8 cellular contexts compared by ENCODE assay signal in the genomic region with DNA sequence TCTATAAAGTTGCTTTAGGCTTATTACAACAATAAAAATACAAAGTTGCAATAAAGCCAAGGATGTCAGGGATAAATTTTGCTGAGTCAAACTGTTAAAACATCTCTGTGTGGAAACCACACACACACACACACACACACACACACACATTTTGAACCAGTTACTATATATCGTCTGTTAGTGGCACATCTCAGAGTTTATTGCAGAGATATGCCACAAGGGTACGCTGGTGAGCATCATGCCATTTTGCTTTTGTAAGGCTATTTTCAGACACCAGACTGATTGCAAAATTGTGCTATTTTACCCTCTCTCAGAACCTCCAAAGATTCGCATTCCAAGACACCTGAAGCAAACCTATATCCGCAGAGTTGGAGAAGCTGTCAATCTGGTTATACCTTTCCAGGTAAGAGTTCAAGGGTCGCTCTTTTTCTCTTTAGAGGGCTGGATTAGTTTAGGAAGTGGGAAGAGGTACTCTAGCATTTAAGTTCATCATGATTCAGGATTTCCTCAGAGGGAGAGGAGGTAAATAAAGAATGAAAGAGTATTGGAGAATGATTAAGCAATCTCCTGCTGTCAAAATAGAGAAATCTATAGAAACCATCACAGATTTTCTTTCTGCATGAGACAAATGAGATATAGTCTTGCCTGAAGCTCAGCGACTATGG. TPM values are rescaled to one million over a fixed set of nuclear protein-coding genes. Genes with fewer than 3 reads are reported as not detected.
A peak's percentile ranks its signal among the peaks of the same experiment; 100 is the strongest.
DNase-seq lines count a peak whose midpoint lies in the region; ATAC-seq, FAIRE-seq and TF ChIP-seq lines count a peak whose summit lies in the region.

No MANE protein-coding gene starts in this region.

- H3K4me1 ChIP-seq in NT2/D1 (ENCODE audit: insufficient read depth, insufficient read length) (peaks cover 2% of the 10 kb centered on the region), astrocyte (ENCODE audit: insufficient read depth, low read length) (no peaks in the 10 kb centered on the region), stomach (peaks cover 0 to 18% (median 0%) of the 10 kb centered on the region in 4 donors)

- H3K4me2 ChIP-seq in astrocyte (ENCODE audit: low read length) = no peak overlapping the region

- no peak overlapping the region for H3K9ac ChIP-seq in NT2/D1 (ENCODE audit: insufficient read length, low read depth)
- no peak overlapping the region for H3K9ac ChIP-seq in astrocyte (ENCODE audit: low read length)

- H3K27ac ChIP-seq in 22Rv1 = no peak overlapping the region
- H3K27ac ChIP-seq in astrocyte (ENCODE audit: low read depth, low read length) = no peak overlapping the region
- no peak overlapping the region for H3K27ac ChIP-seq in stomach

- H3K36me3 ChIP-seq in NT2/D1 (ENCODE audit: insufficient read depth, insufficient read length, low read length) (no peaks in the 10 kb centered on the region), astrocyte (ENCODE audit: insufficient read depth, low read length) (no peaks in the 10 kb centered on the region), stomach (no peaks in the 10 kb centered on the region), MG63 (no peaks in the 10 kb centered on the region)

- intact Hi-C loops in stomach (cut with DNase I; ENCODE audit: low total_unique reads) = no loop called here

- H3K9me3 Mint-ChIP-seq in astrocyte (ENCODE audit: unreplicated experiment) = no peaks in the 10 kb centered on the region

- TF ChIP-seq POLR2A in stomach (IDR thresholded peaks at IDR 0.05) = no peak

- no peak for TF ChIP-seq EP300 in stomach (IDR thresholded peaks at IDR 0.05)

- no peaks in the 10 kb centered on the region for H3K79me2 ChIP-seq in astrocyte (ENCODE audit: insufficient read depth, low read length)

- no peak for FAIRE-seq in astrocyte (lab: Jason Lieb, UNC)

- H3K27me3 Mint-ChIP-seq in astrocyte (ENCODE audit: low read depth, unreplicated experiment) = peaks cover 10% of the 10 kb centered on the region

- H3K27me3 ChIP-seq in NT2/D1 (ENCODE audit: insufficient read depth, insufficient read length) (no peaks in the 10 kb centered on the region), astrocyte (ENCODE audit: insufficient read depth, low read length) (no peaks in the 10 kb centered on the region), stomach (no peaks in the 10 kb centered on the region), MG63 (no peaks in the 10 kb centered on the region)

- 51 to 59% (median 56%) methylated on average over 6 of the region's 6 CpGs for WGBS in stomach, 5 donors

- no peak overlapping the region for H2AFZ ChIP-seq in astrocyte (ENCODE audit: low read depth, low read length)

- H3K4me3 ChIP-seq in NT2/D1 (ENCODE audit: insufficient read length, low read depth) (no peak overlapping the region), astrocyte (ENCODE audit: insufficient read depth, low read depth, low read length) (no peak overlapping the region), stomach (no peak overlapping the region), MG63 (no peak overlapping the region)

- no peak for ATAC-seq in GM21529 (IDR thresholded peaks at IDR 0.05; ENCODE audit: unreplicated experiment)

- no peak overlapping the region for H3K27ac Mint-ChIP-seq in astrocyte (ENCODE audit: unreplicated experiment)

- peak; percentile 25 for DNase-seq in GM10266 (ENCODE audit: extremely low spot score)
- DNase-seq in NT2/D1 (ENCODE audit: low read depth, low spot score) = peak; percentile 18
- DNase-seq in astrocyte (ENCODE audit: low read depth) = peak; percentile 10
- peak; percentile 51 for DNase-seq in iPS-NIHi7 (ENCODE audit: extremely low spot score)
- no peak for DNase-seq in stomach
- DNase-seq in MG63 = no peak

- H3K9me3 ChIP-seq in NT2/D1 (ENCODE audit: insufficient read depth, low read length) = no peaks in the 10 kb centered on the region
- H3K9me3 ChIP-seq in astrocyte (ENCODE audit: insufficient read depth, low read depth, low read length) = no peaks in the 10 kb centered on the region
- no peaks in the 10 kb centered on the region for H3K9me3 ChIP-seq in stomach
- H3K9me3 ChIP-seq in MG63 = no peaks in the 10 kb centered on the region

- no peak overlapping the region for H3K4me3 Mint-ChIP-seq in astrocyte (ENCODE audit: unreplicated experiment)

- TF ChIP-seq CTCF in 22Rv1 (IDR thresholded peaks at IDR 0.05) (peak; percentile 84), GM10266 (IDR thresholded peaks at IDR 0.05; ENCODE audit: control insufficient read depth, insufficient read depth, low read depth, missing control alignments) (peak; percentile 60), astrocyte (IDR thresholded peaks at IDR 0.05; ENCODE audit: insufficient read depth, low read depth, low read length) (peak; percentile 33), stomach (IDR thresholded peaks at IDR 0.05) (peak in 5 of 7 experiments; percentile 37 to 56 (median 40))

- no peaks in the 10 kb centered on the region for H4K20me1 ChIP-seq in astrocyte (ENCODE audit: insufficient read depth, low read length)

- H3K4me1 Mint-ChIP-seq in astrocyte (ENCODE audit: low read depth, unreplicated experiment) = no peaks in the 10 kb centered on the region

- H3K36me3 Mint-ChIP-seq in astrocyte (ENCODE audit: low read depth, unreplicated experiment) = no peaks in the 10 kb centered on the region

RNA-seq across cellular contexts. Expression of a gene that starts 27.3 kb away (rescaled TPM):
- 22.2 TPM in 2 replicates for total RNA-seq in astrocyte
- total RNA-seq in stomach = 100 to 1,000 TPM in 2 of 5 donors, 10 to 100 TPM in 3; 71.9 to 618 (median 94.5) TPM
- 10 to 100 TPM; 34.2 to 53.9 (median 47.2) TPM for polyA plus RNA-seq in stomach
- total RNA-seq in MG63 (2014; rRNA removed; shearing (Covaris generic); ENCODE audit: low replicate concordance) = 41.4 and 48.8 TPM in 2 replicates

Comparison
In these comparisons a context has a peak if more than half of its experiments do, and no peak if none do; other contexts are left out.
1. CTCF ChIP-seq: peak in every context shown above with its lines; median percentile 84 in 22Rv1; 60 in GM10266; 40 in stomach; 33 in astrocyte.
2. DNase-seq: peak in GM10266 (single experiment), NT2/D1 (single experiment), astrocyte (single experiment) and iPS-NIHi7 (single experiment); none in stomach (single experiment) and MG63 (single experiment).